Comparison of ENCODE assay signal across 8 cellular contexts in the genomic region with DNA sequence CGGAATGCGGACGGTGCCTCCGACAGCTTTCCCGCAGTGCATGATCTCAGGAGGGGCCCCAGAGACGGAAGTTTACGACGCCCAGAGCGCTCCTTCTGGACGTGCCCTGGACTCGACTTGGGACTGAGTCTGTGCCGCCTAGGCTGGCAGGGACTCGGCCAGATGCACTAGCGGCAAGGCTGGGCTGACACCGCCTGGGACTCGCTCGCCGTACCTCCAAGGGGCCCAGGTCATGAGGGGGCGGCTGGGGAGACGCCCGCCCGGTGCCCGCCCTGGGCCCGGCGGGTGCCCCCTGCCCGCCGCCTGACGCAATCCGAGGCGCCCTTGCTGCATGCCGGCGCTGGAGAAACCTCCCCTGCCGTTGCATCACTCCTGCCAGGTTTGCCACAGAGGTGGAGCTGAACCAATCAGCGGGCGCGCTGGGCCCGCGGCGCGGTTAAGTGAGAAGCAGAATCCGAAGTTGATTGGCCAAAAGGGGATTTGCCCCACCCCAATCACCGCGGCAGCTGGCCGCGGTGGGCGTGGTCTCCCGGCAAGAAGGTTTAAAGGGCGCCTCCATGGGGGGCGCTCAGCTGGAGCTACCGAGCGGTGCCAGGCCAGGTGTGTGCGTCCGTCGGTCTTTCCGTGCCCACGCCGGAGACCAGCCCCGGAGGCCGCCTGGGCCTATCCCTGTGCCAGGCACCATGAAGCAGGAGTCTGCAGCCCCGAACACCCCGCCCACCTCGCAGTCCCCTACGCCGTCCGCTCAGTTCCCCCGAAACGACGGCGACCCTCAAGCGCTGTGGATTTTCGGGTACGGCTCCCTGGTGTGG. TPM values are rescaled to one million over a fixed set of nuclear protein-coding genes. Genes with fewer than 3 reads are reported as not detected.
DNase-seq lines count a peak whose midpoint lies in the region; ATAC-seq and TF ChIP-seq lines count a peak whose summit lies in the region.

A gene with protein sequence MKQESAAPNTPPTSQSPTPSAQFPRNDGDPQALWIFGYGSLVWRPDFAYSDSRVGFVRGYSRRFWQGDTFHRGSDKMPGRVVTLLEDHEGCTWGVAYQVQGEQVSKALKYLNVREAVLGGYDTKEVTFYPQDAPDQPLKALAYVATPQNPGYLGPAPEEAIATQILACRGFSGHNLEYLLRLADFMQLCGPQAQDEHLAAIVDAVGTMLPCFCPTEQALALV (plus strand): TSS at position 571 of the 812 bp plus-strand sequence. CDS start 113 bp downstream, at position 684.

- no peaks in the 10 kb centered on the region for H3K9me3 Mint-ChIP-seq in activated T-cell treated with anti-CD3 and anti-CD28 coated beads, Interleukin-2, amount 50 U/mL, for 72 hours
- H3K9me3 Mint-ChIP-seq in naive thymus-derived CD8-positive, alpha-beta T cell, result no peaks in the 10 kb centered on the region
- no peaks in the 10 kb centered on the region for H3K9me3 Mint-ChIP-seq in stimulated activated naive B cell treated with anti-CD40 and anti-IgM and Interleukin-4, amounts not matched to agents 10 μg/mL and 1 μg/mL and 100 μg/mL, for 72 hours

- H3K36me3 ChIP-seq in Peyer's patch (no peaks in the 10 kb centered on the region), fibroblast of lung (ENCODE audit: control insufficient read depth, insufficient read depth, low read length) (peaks cover 2% of the 10 kb centered on the region)

- peaks cover 0 to 13% (median 0%) of the 10 kb centered on the region in 4 donors for H3K4me1 ChIP-seq in Peyer's patch
- peaks cover 2% of the 10 kb centered on the region for H3K4me1 ChIP-seq in fibroblast of lung (ENCODE audit: control insufficient read depth, extremely low read depth, insufficient read depth, low read length)

- peak within 1 kb of the TSS; percentile 96 for H3K27ac Mint-ChIP-seq in activated T-cell treated with anti-CD3 and anti-CD28 coated beads, Interleukin-2, amount 50 U/mL, for 72 hours
- peak within 1 kb of the TSS; percentile 53 to 92 (median 82) for H3K27ac Mint-ChIP-seq in naive thymus-derived CD8-positive, alpha-beta T cell
- H3K27ac Mint-ChIP-seq in stimulated activated naive B cell treated with anti-CD40 and anti-IgM and Interleukin-4, amounts not matched to agents 10 μg/mL and 1 μg/mL and 100 μg/mL, for 72 hours, result peak within 1 kb of the TSS; percentile 91

- peak; percentile 74 to 75 for TF ChIP-seq POLR2A in Peyer's patch (IDR thresholded peaks at IDR 0.05)

- H3K27me3 ChIP-seq in Peyer's patch, result no peaks in the 10 kb centered on the region
- no peaks in the 10 kb centered on the region for H3K27me3 ChIP-seq in fibroblast of lung (ENCODE audit: control insufficient read depth, insufficient read depth, low read length)

- peak within 1 kb of the TSS; percentile 94 to 95 for H3K4me3 Mint-ChIP-seq in activated T-cell treated with anti-CD3 and anti-CD28 coated beads, Interleukin-2, amount 50 U/mL, for 72 hours
- peak within 1 kb of the TSS; percentile 89 to 96 (median 93) for H3K4me3 Mint-ChIP-seq in naive thymus-derived CD8-positive, alpha-beta T cell
- H3K4me3 Mint-ChIP-seq in stimulated activated naive B cell treated with anti-CD40 and anti-IgM and Interleukin-4, amounts not matched to agents 10 μg/mL and 1 μg/mL and 100 μg/mL, for 72 hours, result peak within 1 kb of the TSS; percentile 87 to 92

- H3K4me1 Mint-ChIP-seq in activated T-cell treated with anti-CD3 and anti-CD28 coated beads, Interleukin-2, amount 50 U/mL, for 72 hours (ENCODE audit: low read depth), result peaks cover 40% of the 10 kb centered on the region
- peaks cover 0 to 19% (median 11%) of the 10 kb centered on the region in 4 donors for H3K4me1 Mint-ChIP-seq in naive thymus-derived CD8-positive, alpha-beta T cell
- H3K4me1 Mint-ChIP-seq in stimulated activated naive B cell treated with anti-CD40 and anti-IgM and Interleukin-4, amounts not matched to agents 10 μg/mL and 1 μg/mL and 100 μg/mL, for 72 hours, result peaks cover 18 to 25% of the 10 kb centered on the region in 2 donors

- H3K36me3 Mint-ChIP-seq in activated T-cell treated with anti-CD3 and anti-CD28 coated beads, Interleukin-2, amount 50 U/mL, for 72 hours (ENCODE audit: insufficient read depth in 2 of 2), result peaks cover 19 to 26% of the 10 kb centered on the region in 2 donors
- H3K36me3 Mint-ChIP-seq in naive thymus-derived CD8-positive, alpha-beta T cell, result no peaks in the 10 kb centered on the region
- peaks cover 5 to 8% of the 10 kb centered on the region in 2 donors for H3K36me3 Mint-ChIP-seq in stimulated activated naive B cell treated with anti-CD40 and anti-IgM and Interleukin-4, amounts not matched to agents 10 μg/mL and 1 μg/mL and 100 μg/mL, for 72 hours

- H3K4me3 ChIP-seq in Peyer's patch (peak within 1 kb of the TSS; percentile 54 to 76 (median 68)), fibroblast of lung (replicated peaks in 1 of 4; ENCODE audit: control extremely low read depth in 1 of 4, insufficient read depth in 1 of 4, low read depth in 3 of 4, low read length in 4 of 4) (peak within 1 kb of the TSS; percentile 56 to 92 (median 70))

- TF ChIP-seq CTCF in Peyer's patch (IDR thresholded peaks at IDR 0.05), result no peak
- no peak for TF ChIP-seq CTCF in fibroblast of lung (conservative IDR thresholded peaks at IDR 0.05 in 1 of 2, IDR thresholded peaks at IDR 0.05 in 1 of 2; ENCODE audit: low read depth in 1 of 2, low read length in 2 of 2)

- H4K20me1 ChIP-seq in fibroblast of lung (ENCODE audit: control insufficient read depth, extremely low read depth, insufficient read depth, low read length), result no peaks in the 10 kb centered on the region

- peak within 1 kb of the TSS; percentile 57 to 83 (median 77) for H3K27ac ChIP-seq in Peyer's patch
- peak within 1 kb of the TSS; percentile 87 for H3K27ac ChIP-seq in fibroblast of lung (ENCODE audit: insufficient read depth, low read length)

- peak within 1 kb of the TSS; percentile 74 for H3K9ac ChIP-seq in fibroblast of lung (ENCODE audit: insufficient read depth, low read length)

- no peaks in the 10 kb centered on the region for H3K79me2 ChIP-seq in fibroblast of lung (ENCODE audit: control insufficient read depth, insufficient read depth, low read length)

- peak within 1 kb of the TSS; percentile 93 for H2AFZ ChIP-seq in fibroblast of lung (ENCODE audit: low read length)

- H3K4me2 ChIP-seq in fibroblast of lung (ENCODE audit: extremely low read depth, insufficient read depth, low read length), result peak within 1 kb of the TSS; percentile 91

- no peaks in the 10 kb centered on the region for H3K9me3 ChIP-seq in Peyer's patch
- H3K9me3 ChIP-seq in fibroblast of lung (ENCODE audit: control insufficient read depth, insufficient read depth, low read depth, low read length), result no peaks in the 10 kb centered on the region

- H3K27me3 Mint-ChIP-seq in activated T-cell treated with anti-CD3 and anti-CD28 coated beads, Interleukin-2, amount 50 U/mL, for 72 hours (ENCODE audit: low read depth), result no peaks in the 10 kb centered on the region
- H3K27me3 Mint-ChIP-seq in naive thymus-derived CD8-positive, alpha-beta T cell, result peaks cover 0 to 2% (median 0%) of the 10 kb centered on the region in 5 donors
- H3K27me3 Mint-ChIP-seq in stimulated activated naive B cell treated with anti-CD40 and anti-IgM and Interleukin-4, amounts not matched to agents 10 μg/mL and 1 μg/mL and 100 μg/mL, for 72 hours, result peaks cover 5 to 12% of the 10 kb centered on the region in 2 donors

- in situ Hi-C loops in KBM-7 (cut with MboI; ENCODE audit: low pct_unique_long_range_greater_than_20kb, low sequenced_read_pairs), result no loop called here

- peak; percentile 80 for DNase-seq in DMS79 treated with DMSO at 0.1 percent for 48 hours (lab: John Stamatoyannopoulos, UW)
- DNase-seq in KBM-7, result peak; percentile 84
- DNase-seq in Peyer's patch, result peak; percentile 92 to 98 (median 96)
- peak; percentile 99 for DNase-seq in activated T-cell treated with anti-CD3 and anti-CD28 coated beads, Interleukin-2, amount 50 U/mL, for 72 hours
- peak; percentile 95 to 97 for DNase-seq in fibroblast of lung (ENCODE audit: low read depth in 2 of 2)
- peak; percentile 88 to 97 (median 94) for DNase-seq in naive thymus-derived CD8-positive, alpha-beta T cell
- peak; percentile 86 for DNase-seq in stimulated activated naive B cell treated with anti-CD40 and anti-IgM and Interleukin-4, amounts not matched to agents 10 μg/mL and 1 μg/mL and 100 μg/mL, for 72 hours

- POLR2A ChIA-PET in naive thymus-derived CD8-positive, alpha-beta T cell (lab: Charles Lee), result interaction anchor here (0.7 to 3.9 kb wide), 6 partner anchors 11 to 163 kb away, joined by 5 to 47 read pairs (median 8); a partner anchor contains a TSS

- ATAC-seq in GM21723 (IDR thresholded peaks at IDR 0.05; ENCODE audit: unreplicated experiment), result peak; percentile 89
- ATAC-seq in activated T-cell treated with anti-CD3 and anti-CD28 coated beads, Interleukin-2, amount 50 U/mL, for 72 hours (replicated peaks in 1 of 2), result peak; percentile 85 to 86
- ATAC-seq in naive thymus-derived CD8-positive, alpha-beta T cell, result peak; percentile 96 to 97
- peak; percentile 96 to 98 for ATAC-seq in stimulated activated naive B cell treated with anti-CD40 and anti-IgM and Interleukin-4, amounts not matched to agents 10 μg/mL and 1 μg/mL and 100 μg/mL, for 72 hours (replicated peaks)

RNA-seq across cellular contexts. Expression of the gene that starts here (rescaled TPM):
- total RNA-seq in Peyer's patch (1 to 10 TPM in 1 of 4 donors, not detected in 3; 2.4 TPM), fibroblast of lung (33.1 and 62.6 TPM in 2 replicates)
- 10 to 100 TPM; 77.8 to 83.0 TPM for total RNA-seq in activated T-cell treated with anti-CD3 and anti-CD28 coated beads, Interleukin-2, amount 50 U/mL, for 72 hours
- 7.5 and 14.8 TPM in 2 replicates for polyA plus RNA-seq in fibroblast of lung
- polyA plus RNA-seq in fibroblast of lung (2012), result 8.3 and 18.5 TPM in 2 replicates
- polyA minus RNA-seq in fibroblast of lung (ENCODE audit: low replicate concordance), result 7.5 and 16.7 TPM in 2 replicates
- total RNA-seq in naive thymus-derived CD8-positive, alpha-beta T cell, result 1 to 10 TPM; 8.9 to 9.2 TPM
- polyA plus RNA-seq in naive thymus-derived CD8-positive, alpha-beta T cell, result not detected

Comparison
In these comparisons a context has a peak if more than half of its experiments do, and no peak if none do; other contexts are left out.
1. Peak in every context shown above with its lines: DNase-seq, ATAC-seq, H3K4me3 ChIP-seq and H3K27ac ChIP-seq.